1 cellular context compared by ENCODE assay signal in genomic region chr1:44002606-44003157, GRCh38.
TF ChIP-seq lines count a peak whose summit lies in the region.

No MANE protein-coding gene starts in this region.

TF ChIP-seq in IMR-90, 13 proteins besides CTCF, POLR2A, EP300 and RAD21:
- TF ChIP-seq BHLHE40 (IDR thresholded peaks at IDR 0.05; ENCODE audit: low read depth, low read length) (no peak), MXI1 (IDR thresholded peaks at IDR 0.05; ENCODE audit: borderline replicate concordance, low read depth, low read length) (no peak), CHD1 (IDR thresholded peaks at IDR 0.05; ENCODE audit: low read depth, low read length) (no peak), MAFK (IDR thresholded peaks at IDR 0.05; ENCODE audit: low read depth, low read length) (no peak), SMC3 (IDR thresholded peaks at IDR 0.05; ENCODE audit: low read depth, low read length) (no peak), FOS (IDR thresholded peaks at IDR 0.05; ENCODE audit: low read depth, low read length) (no peak), ELK1 (IDR thresholded peaks at IDR 0.05; ENCODE audit: borderline replicate concordance, low read depth, low read length) (no peak), MAZ (IDR thresholded peaks at IDR 0.05; ENCODE audit: borderline replicate concordance, low read depth, low read length) (no peak), RFX5 (IDR thresholded peaks at IDR 0.05; ENCODE audit: low read depth, low read length) (no peak), CEBPB (IDR thresholded peaks at IDR 0.05; ENCODE audit: low read depth, low read length) (no peak), RCOR1 (IDR thresholded peaks at IDR 0.05; ENCODE audit: insufficient replicate concordance, low read length) (no peak), NFE2L2 (IDR thresholded peaks at IDR 0.05; ENCODE audit: low read depth, low read length) (no peak)
- TF ChIP-seq, protein P1, sequence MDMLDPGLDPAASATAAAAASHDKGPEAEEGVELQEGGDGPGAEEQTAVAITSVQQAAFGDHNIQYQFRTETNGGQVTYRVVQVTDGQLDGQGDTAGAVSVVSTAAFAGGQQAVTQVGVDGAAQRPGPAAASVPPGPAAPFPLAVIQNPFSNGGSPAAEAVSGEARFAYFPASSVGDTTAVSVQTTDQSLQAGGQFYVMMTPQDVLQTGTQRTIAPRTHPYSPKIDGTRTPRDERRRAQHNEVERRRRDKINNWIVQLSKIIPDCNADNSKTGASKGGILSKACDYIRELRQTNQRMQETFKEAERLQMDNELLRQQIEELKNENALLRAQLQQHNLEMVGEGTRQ (IDR thresholded peaks at IDR 0.05; ENCODE audit: low read depth, low read length): no peak
